In the genomic region with DNA sequence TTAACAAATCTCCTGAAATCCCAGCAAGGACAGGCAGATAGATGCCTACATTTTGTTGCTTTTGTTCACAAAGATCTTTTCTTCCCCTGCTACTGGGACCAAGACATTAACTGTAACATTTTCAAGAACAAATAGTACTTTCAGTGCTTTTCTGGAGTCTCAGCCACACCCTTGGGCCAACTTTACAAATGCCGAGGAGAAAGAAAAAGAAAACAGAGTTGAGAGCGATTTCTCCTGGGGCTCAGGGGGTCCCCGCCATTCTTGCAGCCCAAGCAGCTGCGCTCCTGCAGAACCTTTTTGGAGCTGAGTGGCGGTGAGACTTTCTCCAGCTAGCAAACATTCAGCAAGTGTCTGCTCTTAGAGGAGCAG, we compare ENCODE assay signal across 11 cellular contexts. TPM values are rescaled to one million over a fixed set of nuclear protein-coding genes. Genes with fewer than 3 reads are reported as not detected.
DNase-seq lines count a peak whose midpoint lies in the region; ATAC-seq and TF ChIP-seq lines count a peak whose summit lies in the region.
"Had no signal": no experiment of that assay in that cellular context is flagged by ENCODE, and none has a peak within 500 bp of the region (broad histone marks: within the 10 kb centered on the region; RNA-seq: fewer than 3 reads in every experiment).

No MANE protein-coding gene starts in this region.

- DNase-seq in SK-MEL-5 (ENCODE audit: low read depth, low spot score) (peak; percentile 72), esophagus squamous epithelium (lab: John Stamatoyannopoulos, UW) (no peak), neural progenitor cell (ENCODE audit: low spot score) (no peak), transverse colon (no peak), DMS153 (lab: John Stamatoyannopoulos, UW) (no peak)
- DNase-seq: activated CD4-positive, alpha-beta memory T cell treated with anti-CD3 and anti-CD28 coated beads for 36 hours; NCI-H1694 treated with DMSO at 0.1 percent for 48 hours had no signal

- H3K36me3 Mint-ChIP-seq in neural progenitor cell, result no peaks in the 10 kb centered on the region
- H3K36me3 Mint-ChIP-seq: activated CD4-positive, alpha-beta memory T cell treated with anti-CD3 and anti-CD28 coated beads for 36 hours; activated naive CD8-positive, alpha-beta T cell had no signal

- H3K4me3 ChIP-seq in esophagus squamous epithelium (peak overlapping the region in 2 of 4 donors; percentile 13 to 47), neural progenitor cell (no peak overlapping the region), transverse colon (no peak overlapping the region)

- peaks cover 5% of the 10 kb centered on the region for H3F3A ChIP-seq in neural progenitor cell (ENCODE audit: low read depth)

- H3K36me3 ChIP-seq in esophagus squamous epithelium, result no peaks in the 10 kb centered on the region
- no peaks in the 10 kb centered on the region for H3K36me3 ChIP-seq in neural progenitor cell
- no peaks in the 10 kb centered on the region for H3K36me3 ChIP-seq in transverse colon

- H2AFZ ChIP-seq in neural progenitor cell (replicated peaks), result peak overlapping the region; percentile 96

- TF ChIP-seq POLR2A in esophagus squamous epithelium (IDR thresholded peaks at IDR 0.05) (no peak), transverse colon (IDR thresholded peaks at IDR 0.05) (no peak)

- H3K79me2 ChIP-seq in neural progenitor cell (ENCODE audit: low read depth), result no peaks in the 10 kb centered on the region

- peak overlapping the region in 3 of 4 donors; percentile 32 to 70 (median 62) for H3K27ac ChIP-seq in esophagus squamous epithelium
- H3K27ac ChIP-seq in neural progenitor cell, result peak overlapping the region; percentile 39
- H3K27ac ChIP-seq in transverse colon, result peak overlapping the region; percentile 29 to 60 (median 48)

- in situ Hi-C loops in SK-MEL-5 (cut with HindIII; ENCODE audit: low pct_unique_long_range_greater_than_20kb, low sequenced_read_pairs), result no loop called here
- in situ Hi-C loops in transverse colon (cut with MboI; ENCODE audit: low pct_ligation_motif_present in 1 of 4, low pct_unique_long_range_greater_than_20kb in 1 of 4, low sequenced_read_pairs in 3 of 4), result no loop called here

- ATAC-seq in HG03520 (IDR thresholded peaks at IDR 0.05; ENCODE audit: unreplicated experiment) (no peak), HG02840 (IDR thresholded peaks at IDR 0.05; ENCODE audit: low FRiP score, unreplicated experiment) (no peak)

- H3K27ac Mint-ChIP-seq in neural progenitor cell, result peak overlapping the region; percentile 76
- H3K27ac Mint-ChIP-seq: activated CD4-positive, alpha-beta memory T cell treated with anti-CD3 and anti-CD28 coated beads for 36 hours; activated naive CD8-positive, alpha-beta T cell; T-helper 1 cell treated with Interleukin-12 subunit alpha and Interleukin-12 subunit beta and Interleukin-4 antibody, amounts not matched to agents 30 μg/mL and 1 μg/mL, for 36 hours had no signal

- intact Hi-C loops in esophagus squamous epithelium (cut with DNase I), result no loop called here
- intact Hi-C loops in transverse colon (cut with DNase I; ENCODE audit: low total_unique reads), result no loop called here

- H4K20me1 ChIP-seq in neural progenitor cell (ENCODE audit: low read depth), result no peaks in the 10 kb centered on the region

- TF ChIP-seq EP300 in transverse colon (IDR thresholded peaks at IDR 0.05; ENCODE audit: low read depth), result no peak

- H3K9ac ChIP-seq in neural progenitor cell, result no peak overlapping the region

- H3K27me3 Mint-ChIP-seq in neural progenitor cell (ENCODE audit: insufficient read depth, low read depth), result peaks cover 4% of the 10 kb centered on the region

- H3K27me3 ChIP-seq in esophagus squamous epithelium, result peaks cover 0 to 11% (median 0%) of the 10 kb centered on the region in 4 donors
- H3K27me3 ChIP-seq in neural progenitor cell, result no peaks in the 10 kb centered on the region
- H3K27me3 ChIP-seq in transverse colon, result no peaks in the 10 kb centered on the region

- peak overlapping the region; percentile 28 for H3K4me2 ChIP-seq in neural progenitor cell

- TF ChIP-seq CTCF in esophagus squamous epithelium (IDR thresholded peaks at IDR 0.05), result no peak
- no peak for TF ChIP-seq CTCF in neural progenitor cell (IDR thresholded peaks at IDR 0.05)
- TF ChIP-seq CTCF in transverse colon (IDR thresholded peaks at IDR 0.05), result no peak

- WGBS in esophagus squamous epithelium, 2 donors, result 27 to 54% methylated on average over 2 to 5 of the region's 5 CpGs
- WGBS in transverse colon (ENCODE audit: low coverage in 1 of 2), 2 donors, result 31 to 62% methylated on average over 2 to 5 of the region's 5 CpGs

- H3K9me3 ChIP-seq in esophagus squamous epithelium (no peaks in the 10 kb centered on the region), neural progenitor cell (ENCODE audit: low read depth) (no peaks in the 10 kb centered on the region), transverse colon (no peaks in the 10 kb centered on the region)

- H3K4me1 Mint-ChIP-seq in neural progenitor cell, result peaks cover 23% of the 10 kb centered on the region

- H3K4me1 ChIP-seq in esophagus squamous epithelium (peaks cover 0 to 7% (median 0%) of the 10 kb centered on the region in 3 donors), neural progenitor cell (peaks cover 22% of the 10 kb centered on the region), transverse colon (no peaks in the 10 kb centered on the region)

- no peaks in the 10 kb centered on the region for H3K9me3 Mint-ChIP-seq in neural progenitor cell
- H3K9me3 Mint-ChIP-seq: activated CD4-positive, alpha-beta memory T cell treated with anti-CD3 and anti-CD28 coated beads for 36 hours; T-helper 1 cell treated with Interleukin-12 subunit alpha and Interleukin-12 subunit beta and Interleukin-4 antibody, amounts not matched to agents 30 μg/mL and 1 μg/mL, for 36 hours had no signal

- H3K4me3 Mint-ChIP-seq in neural progenitor cell, result no peak overlapping the region
- H3K4me3 Mint-ChIP-seq: activated CD4-positive, alpha-beta memory T cell treated with anti-CD3 and anti-CD28 coated beads for 36 hours; activated naive CD8-positive, alpha-beta T cell; T-helper 1 cell treated with Interleukin-12 subunit alpha and Interleukin-12 subunit beta and Interleukin-4 antibody, amounts not matched to agents 30 μg/mL and 1 μg/mL, for 36 hours had no signal

RNA-seq across cellular contexts. Expression of a gene that starts 18.8 kb away (rescaled TPM):
- 154 and 171 TPM in 2 replicates for total RNA-seq in SK-MEL-5 (2014; rRNA removed; shearing (Covaris generic))
- polyA plus RNA-seq in SK-MEL-5 (2015; cell fraction: cytosol; rRNA removed), result 134 and 216 TPM in 2 replicates
- polyA plus RNA-seq in SK-MEL-5 (2015; cell fraction: nucleus; rRNA removed), result 85.4 and 120 TPM in 2 replicates
- total RNA-seq in esophagus squamous epithelium (100 to 1,000 TPM in 1 of 4 donors, 10 to 100 TPM in 3; 33.6 to 189 (median 66.1) TPM), neural progenitor cell (ENCODE audit: low replicate concordance) (205 and 292 TPM in 2 replicates), transverse colon (100 to 1,000 TPM in 2 of 4 donors, 10 to 100 TPM in 2; 44.5 to 136 (median 101) TPM)
